Comparison of ENCODE assay signal across 20 cellular contexts in genomic region chr13:89518289-89519077, GRCh38.
DNase-seq lines count a peak whose midpoint lies in the region; ATAC-seq and TF ChIP-seq lines count a peak whose summit lies in the region.
"Had no signal": no experiment of that assay in that cellular context is flagged by ENCODE, and none has a peak within 500 bp of the region (broad histone marks: within the 10 kb centered on the region; RNA-seq: fewer than 3 reads in every experiment).

No MANE protein-coding gene starts in this region.

- peak overlapping the region; percentile 13; the same call in 1 of the 2 replicates for H3K4me2 ChIP-seq in PC-9
- H3K4me2 ChIP-seq: SK-N-SH had no signal

- ATAC-seq in HG02884 (IDR thresholded peaks at IDR 0.05; ENCODE audit: unreplicated experiment) (no peak), GM21447 (IDR thresholded peaks at IDR 0.05; ENCODE audit: unreplicated experiment) (no peak), HG03457 (IDR thresholded peaks at IDR 0.05; ENCODE audit: unreplicated experiment) (no peak)
- ATAC-seq: HCT116, HepG2, K562, T-helper 17 cell had no signal

- no peaks in the 10 kb centered on the region for H3K9me2 ChIP-seq in PC-9 (ENCODE audit: insufficient read depth)
- H3K9me2 ChIP-seq: SK-N-SH had no signal

- H2AFZ ChIP-seq in PC-9: no peak overlapping the region

- no TSS peak for BruUV-seq in PC-9 (replicated peaks; lab: Mats Ljungman, UMichigan)

- DNase-seq in NCI-H748 (lab: John Stamatoyannopoulos, UW; ENCODE audit: unreplicated experiment) (peak; percentile 6), NCI-H748 treated with DMSO at 0.1 percent for 48 hours (lab: John Stamatoyannopoulos, UW) (no peak), PC-9 (no peak), kidney tubule cell (ENCODE audit: low spot score) (peak; percentile 4)
- DNase-seq: Calu3, GOT3, MV-4-11, NCI-H1105, NCI-H1436 treated with DMSO at 0.1 percent for 48 hours, NCI-H187 treated with DMSO at 0.1 percent for 48 hours, NCI-H446 treated with DMSO at 0.1 percent for 48 hours, Peyer's patch, SK-N-SH, T-helper 17 cell had no signal

- no peak overlapping the region for H3K4me3 ChIP-seq in PC-9
- H3K4me3 ChIP-seq: K562, Peyer's patch had no signal

- no peaks in the 10 kb centered on the region for H3K79me2 ChIP-seq in PC-9 (ENCODE audit: low read depth)

- intact Hi-C loops in PC-9 (cut with micrococcal nuclease; ENCODE audit: unreplicated experiment): loop anchor here (1.0 to 10.0 kb wide), 3 partner anchors 10 to 926 kb away; no protein-coding TSS in a partner anchor

- H3K4me1 ChIP-seq in PC-9 (replicated peaks; ENCODE audit: insufficient read depth): peaks cover 29% of the 10 kb centered on the region
- H3K4me1 ChIP-seq: Peyer's patch had no signal

- TF ChIP-seq CTCF in PC-9 (conservative IDR thresholded peaks at IDR 0.05): no peak

- H3K27me3 ChIP-seq in PC-9 (ENCODE audit: insufficient read depth, low read depth): no peaks in the 10 kb centered on the region
- H3K27me3 ChIP-seq: Peyer's patch had no signal

- POLR2A ChIA-PET in PC-9 (lab: Charles Lee; ENCODE audit: unreplicated experiment): no interaction called here

- H3K27ac ChIP-seq in PC-9: no peak overlapping the region
- H3K27ac ChIP-seq: Peyer's patch had no signal

- no peaks in the 10 kb centered on the region for H3K9me3 ChIP-seq in PC-9 (ENCODE audit: insufficient read depth, low read depth)
- H3K9me3 ChIP-seq: Peyer's patch, SK-N-SH had no signal

- no peaks in the 10 kb centered on the region for H3K36me3 ChIP-seq in PC-9 (ENCODE audit: low read depth)
- H3K36me3 ChIP-seq: Peyer's patch had no signal

- CTCF ChIA-PET in PC-9 (lab: Charles Lee): no interaction called here

- H3F3A ChIP-seq in PC-9 (ENCODE audit: insufficient read depth, low read depth): peaks cover 14% of the 10 kb centered on the region

- H4K20me1 ChIP-seq in PC-9 (ENCODE audit: insufficient read depth): no peaks in the 10 kb centered on the region

Comparison
In these comparisons a context has a peak if more than half of its experiments do, and no peak if none do; other contexts are left out.
1. DNase-seq: peak in NCI-H748 (single experiment) and kidney tubule cell (single experiment); none in NCI-H748 treated with DMSO at 0.1 percent for 48 hours (single experiment) and PC-9 (0 of 2).